13 cellular contexts compared by ENCODE assay signal in genomic region chr7:2851499-2851898, GRCh38. TPM values are rescaled to one million over a fixed set of nuclear protein-coding genes. Genes with fewer than 3 reads are reported as not detected.
DNase-seq lines count a peak whose midpoint lies in the region; ATAC-seq and TF ChIP-seq lines count a peak whose summit lies in the region.
"Had no signal": no experiment of that assay in that cellular context is flagged by ENCODE, and none has a peak within 500 bp of the region (broad histone marks: within the 10 kb centered on the region; RNA-seq: fewer than 3 reads in every experiment).

No MANE protein-coding gene starts in this region.

- peaks cover 5% of the 10 kb centered on the region for H3K4me1 Mint-ChIP-seq in activated T-helper 2 cell treated with anti-CD3 and anti-CD28 coated beads, Interferon-gamma antibody, Interleukin-2, Interleukin-4, amounts not matched to agents 10 μg/mL and 5 μg/mL and 100 μg/mL, durations not matched to agents 14 hours and 24 hours and 36 hours (ENCODE audit: low read depth)
- H3K4me1 Mint-ChIP-seq in CD14-positive monocyte: peaks cover 1% of the 10 kb centered on the region

- TF ChIP-seq CTCF in GM10248 (IDR thresholded peaks at IDR 0.05; ENCODE audit: control extremely low read depth, extremely low read depth, low read depth, missing control alignments): no peak
- TF ChIP-seq CTCF in CD14-positive monocyte (IDR thresholded peaks at IDR 0.05): no peak

- H3K27ac Mint-ChIP-seq in activated T-helper 2 cell treated with anti-CD3 and anti-CD28 coated beads, Interferon-gamma antibody, Interleukin-2, Interleukin-4, amounts not matched to agents 10 μg/mL and 5 μg/mL and 100 μg/mL, durations not matched to agents 14 hours and 24 hours and 36 hours: peak overlapping the region; percentile 78
- no peak overlapping the region for H3K27ac Mint-ChIP-seq in CD14-positive monocyte
- H3K27ac Mint-ChIP-seq: progenitor cell of endocrine pancreas had no signal

- POLR2A ChIA-PET in GM10248 (lab: Yijun Ruan, JAX): interaction anchor here (0.6 kb wide), 1 partner anchor 552 kb away, joined by 4 read pairs; no protein-coding TSS in a partner anchor

- ATAC-seq in GM19043 (IDR thresholded peaks at IDR 0.05; ENCODE audit: low read depth, unreplicated experiment) (peak; percentile 51), HG03103 (IDR thresholded peaks at IDR 0.05; ENCODE audit: low read depth, unreplicated experiment) (peak; percentile 70)
- ATAC-seq: gastroesophageal sphincter, lower lobe of right lung had no signal

- intact Hi-C loops in activated T-helper 2 cell treated with anti-CD3 and anti-CD28 coated beads, Interferon-gamma antibody, Interleukin-2, Interleukin-4, amounts not matched to agents 10 μg/mL and 5 μg/mL and 100 μg/mL, durations not matched to agents 14 hours and 24 hours and 36 hours (cut with micrococcal nuclease): loop anchor here (1.0 kb wide), 1 partner anchor 12 kb away; no protein-coding TSS in a partner anchor
- intact Hi-C loops in CD14-positive monocyte (cut with micrococcal nuclease): no loop called here

- no peak overlapping the region for H3K4me3 Mint-ChIP-seq in activated T-helper 2 cell treated with anti-CD3 and anti-CD28 coated beads, Interferon-gamma antibody, Interleukin-2, Interleukin-4, amounts not matched to agents 10 μg/mL and 5 μg/mL and 100 μg/mL, durations not matched to agents 14 hours and 24 hours and 36 hours (ENCODE audit: low read depth)
- no peak overlapping the region for H3K4me3 Mint-ChIP-seq in CD14-positive monocyte

- no peaks in the 10 kb centered on the region for H3K9me3 Mint-ChIP-seq in activated T-helper 2 cell treated with anti-CD3 and anti-CD28 coated beads, Interferon-gamma antibody, Interleukin-2, Interleukin-4, amounts not matched to agents 10 μg/mL and 5 μg/mL and 100 μg/mL, durations not matched to agents 14 hours and 24 hours and 36 hours
- peaks cover 0 to 3% (median 1%) of the 10 kb centered on the region in 7 donors for H3K9me3 Mint-ChIP-seq in CD14-positive monocyte

- DNase-seq in GM10248 (ENCODE audit: extremely low spot score) (peak; percentile 60), OCI-M2 (lab: John Stamatoyannopoulos, UW; ENCODE audit: unreplicated experiment) (no peak), CD14-positive monocyte (ENCODE audit: low spot score) (no peak), ureter (ENCODE audit: low spot score) (no peak), globus pallidus (ENCODE audit: low spot score) (no peak)
- no peak for DNase-seq in activated T-helper 2 cell treated with anti-CD3 and anti-CD28 coated beads, Interferon-gamma antibody, Interleukin-2, Interleukin-4, amounts not matched to agents 10 μg/mL and 5 μg/mL and 100 μg/mL, durations not matched to agents 14 hours and 24 hours and 36 hours (ENCODE audit: low spot score)
- DNase-seq: cortex of kidney, lower lobe of right lung, NCI-H526 treated with DMSO at 0.1 percent for 48 hours had no signal

- CTCF ChIA-PET in GM10248 (lab: Yijun Ruan, JAX): interaction anchor here (4.6 kb wide), 1 partner anchor 14 kb away, joined by 31 read pairs; no protein-coding TSS in a partner anchor

- no peaks in the 10 kb centered on the region for H3K36me3 Mint-ChIP-seq in activated T-helper 2 cell treated with anti-CD3 and anti-CD28 coated beads, Interferon-gamma antibody, Interleukin-2, Interleukin-4, amounts not matched to agents 10 μg/mL and 5 μg/mL and 100 μg/mL, durations not matched to agents 14 hours and 24 hours and 36 hours (ENCODE audit: low read depth)
- H3K36me3 Mint-ChIP-seq in CD14-positive monocyte: no peaks in the 10 kb centered on the region

- no peaks in the 10 kb centered on the region for H3K27me3 Mint-ChIP-seq in activated T-helper 2 cell treated with anti-CD3 and anti-CD28 coated beads, Interferon-gamma antibody, Interleukin-2, Interleukin-4, amounts not matched to agents 10 μg/mL and 5 μg/mL and 100 μg/mL, durations not matched to agents 14 hours and 24 hours and 36 hours (ENCODE audit: low read depth)
- peaks cover 1 to 14% (median 12%) of the 10 kb centered on the region in 3 donors for H3K27me3 Mint-ChIP-seq in CD14-positive monocyte (ENCODE audit: low read depth in 3 of 3)
- H3K27me3 Mint-ChIP-seq: progenitor cell of endocrine pancreas had no signal

RNA-seq across cellular contexts. Expression of gene GNA12, which starts 7.4 kb away (rescaled TPM):
- 40.9 and 41.4 TPM in 2 replicates for total RNA-seq in activated T-helper 2 cell treated with anti-CD3 and anti-CD28 coated beads, Interferon-gamma antibody, Interleukin-2, Interleukin-4, amounts not matched to agents 10 μg/mL and 5 μg/mL and 100 μg/mL, durations not matched to agents 14 hours and 24 hours and 36 hours
- polyA plus RNA-seq in CD14-positive monocyte: 10 to 100 TPM in 1 of 2 donors, 1 to 10 TPM in 1; 3.4 to 10.6 TPM
- total RNA-seq in ureter: 41.8 TPM
